Comparison of ENCODE assay signal across 8 cellular contexts in the genomic region with DNA sequence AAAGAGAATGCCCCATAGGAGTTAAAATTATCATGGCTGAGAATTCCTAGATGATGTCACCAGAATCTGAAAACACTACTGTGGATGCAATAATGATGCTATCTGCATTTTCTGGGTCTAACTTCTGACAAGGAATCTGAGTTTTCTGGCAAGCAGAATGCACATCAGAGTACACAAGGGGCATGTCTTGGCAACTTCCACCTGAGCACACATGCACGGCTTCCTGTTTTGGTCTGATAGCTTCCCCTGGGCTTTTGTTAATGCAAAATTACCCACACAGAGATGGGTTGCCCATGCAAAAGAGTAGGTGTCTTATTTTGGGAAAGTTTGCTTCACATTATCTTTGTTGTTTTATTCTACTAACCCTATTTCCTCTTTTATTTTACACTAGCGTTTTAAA.
DNase-seq lines count a peak whose midpoint lies in the region; ATAC-seq and TF ChIP-seq lines count a peak whose summit lies in the region.

No MANE protein-coding gene starts in this region.

- H3K27ac ChIP-seq in CD8-positive, alpha-beta T cell (ENCODE audit: low read depth, low read length): no peak overlapping the region
- no peak overlapping the region for H3K27ac ChIP-seq in SJCRH30

- H3K4me1 Mint-ChIP-seq in CD8-positive, alpha-beta T cell (ENCODE audit: low read depth): peaks cover 45% of the 10 kb centered on the region
- peaks cover 47% of the 10 kb centered on the region for H3K4me1 Mint-ChIP-seq in activated T-helper 1 cell treated with anti-CD3 and anti-CD28 coated beads, Interleukin-12 subunit alpha, Interleukin-12 subunit beta, Interleukin-2, Interleukin-4 antibody, amounts not matched to agents 30 ng/mL and 10 ng/mL and 1 ng/mL, durations not matched to agents 14 hours and 24 hours and 36 hours (ENCODE audit: low read depth)
- peaks cover 12% of the 10 kb centered on the region for H3K4me1 Mint-ChIP-seq in chondrocyte (ENCODE audit: low read depth)

- H3K9me3 ChIP-seq in CD8-positive, alpha-beta T cell (ENCODE audit: low read length): no peaks in the 10 kb centered on the region
- no peaks in the 10 kb centered on the region for H3K9me3 ChIP-seq in SJCRH30 (replicated peaks)

- H3K36me3 Mint-ChIP-seq in CD8-positive, alpha-beta T cell: peaks cover 9% of the 10 kb centered on the region
- peaks cover 27% of the 10 kb centered on the region for H3K36me3 Mint-ChIP-seq in activated T-helper 1 cell treated with anti-CD3 and anti-CD28 coated beads, Interleukin-12 subunit alpha, Interleukin-12 subunit beta, Interleukin-2, Interleukin-4 antibody, amounts not matched to agents 30 ng/mL and 10 ng/mL and 1 ng/mL, durations not matched to agents 14 hours and 24 hours and 36 hours (ENCODE audit: low read depth)
- H3K36me3 Mint-ChIP-seq in chondrocyte (ENCODE audit: low read depth): no peaks in the 10 kb centered on the region

- peak overlapping the region; percentile 88 for H3K27ac Mint-ChIP-seq in CD8-positive, alpha-beta T cell
- peak overlapping the region; percentile 66 for H3K27ac Mint-ChIP-seq in activated T-helper 1 cell treated with anti-CD3 and anti-CD28 coated beads, Interleukin-12 subunit alpha, Interleukin-12 subunit beta, Interleukin-2, Interleukin-4 antibody, amounts not matched to agents 30 ng/mL and 10 ng/mL and 1 ng/mL, durations not matched to agents 14 hours and 24 hours and 36 hours
- no peak overlapping the region for H3K27ac Mint-ChIP-seq in chondrocyte (ENCODE audit: unreplicated experiment)

- no peak for TF ChIP-seq CTCF in CD8-positive, alpha-beta T cell (IDR thresholded peaks at IDR 0.05)
- no peak for TF ChIP-seq CTCF in chondrocyte (IDR thresholded peaks at IDR 0.05)

- H3K4me1 ChIP-seq in CD8-positive, alpha-beta T cell (ENCODE audit: insufficient read depth, low read length): peaks cover 19% of the 10 kb centered on the region
- no peaks in the 10 kb centered on the region for H3K4me1 ChIP-seq in SJCRH30

- no peaks in the 10 kb centered on the region for H3K27me3 Mint-ChIP-seq in CD8-positive, alpha-beta T cell (ENCODE audit: low read depth)
- H3K27me3 Mint-ChIP-seq in activated T-helper 1 cell treated with anti-CD3 and anti-CD28 coated beads, Interleukin-12 subunit alpha, Interleukin-12 subunit beta, Interleukin-2, Interleukin-4 antibody, amounts not matched to agents 30 ng/mL and 10 ng/mL and 1 ng/mL, durations not matched to agents 14 hours and 24 hours and 36 hours (ENCODE audit: insufficient read depth): no peaks in the 10 kb centered on the region
- H3K27me3 Mint-ChIP-seq in chondrocyte (ENCODE audit: low read depth): peaks cover 12% of the 10 kb centered on the region

- no peaks in the 10 kb centered on the region for H3K9me3 Mint-ChIP-seq in CD8-positive, alpha-beta T cell
- peaks cover 10% of the 10 kb centered on the region for H3K9me3 Mint-ChIP-seq in activated T-helper 1 cell treated with anti-CD3 and anti-CD28 coated beads, Interleukin-12 subunit alpha, Interleukin-12 subunit beta, Interleukin-2, Interleukin-4 antibody, amounts not matched to agents 30 ng/mL and 10 ng/mL and 1 ng/mL, durations not matched to agents 14 hours and 24 hours and 36 hours
- H3K9me3 Mint-ChIP-seq in chondrocyte (ENCODE audit: low read depth): no peaks in the 10 kb centered on the region

- POLR2A ChIA-PET in CD8-positive, alpha-beta T cell (lab: Charles Lee): interaction anchor here (1.0 kb wide), 1 partner anchor 54 kb away, joined by 3 read pairs; no protein-coding TSS in a partner anchor

- peak overlapping the region; percentile 63 for H3K4me3 Mint-ChIP-seq in CD8-positive, alpha-beta T cell
- H3K4me3 Mint-ChIP-seq in activated T-helper 1 cell treated with anti-CD3 and anti-CD28 coated beads, Interleukin-12 subunit alpha, Interleukin-12 subunit beta, Interleukin-2, Interleukin-4 antibody, amounts not matched to agents 30 ng/mL and 10 ng/mL and 1 ng/mL, durations not matched to agents 14 hours and 24 hours and 36 hours: peak overlapping the region; percentile 58
- H3K4me3 Mint-ChIP-seq in chondrocyte (ENCODE audit: unreplicated experiment): no peak overlapping the region

- H3K4me3 ChIP-seq in CD8-positive, alpha-beta T cell (ENCODE audit: low read depth, low read length): no peak overlapping the region
- no peak overlapping the region for H3K4me3 ChIP-seq in SJCRH30

- CTCF ChIA-PET in CD8-positive, alpha-beta T cell (lab: Charles Lee): no interaction called here

- H3K27me3 ChIP-seq in CD8-positive, alpha-beta T cell (ENCODE audit: insufficient read depth, low read length): no peaks in the 10 kb centered on the region
- no peaks in the 10 kb centered on the region for H3K27me3 ChIP-seq in SJCRH30

- peak; percentile 71 for ATAC-seq in CD8-positive, alpha-beta T cell
- peak; percentile 66 for ATAC-seq in GM19455 (IDR thresholded peaks at IDR 0.05; ENCODE audit: unreplicated experiment)
- ATAC-seq in HG03342 (IDR thresholded peaks at IDR 0.05; ENCODE audit: unreplicated experiment): peak; percentile 85
- ATAC-seq in left ventricle myocardium superior: no peak

- peak in 6 of 7 experiments; percentile 9 to 61 (median 26) for DNase-seq in CD8-positive, alpha-beta T cell
- peak; percentile 9 for DNase-seq in activated T-helper 1 cell treated with anti-CD3 and anti-CD28 coated beads, Interleukin-12 subunit alpha, Interleukin-12 subunit beta, Interleukin-2, Interleukin-4 antibody, amounts not matched to agents 30 ng/mL and 10 ng/mL and 1 ng/mL, durations not matched to agents 14 hours and 24 hours and 36 hours (ENCODE audit: low spot score)
- DNase-seq in chondrocyte (ENCODE audit: low spot score) (no peak), left ventricle myocardium superior (no peak), HCEC 1CT (no peak), SJCRH30 (no peak)

- H3K36me3 ChIP-seq in CD8-positive, alpha-beta T cell (ENCODE audit: insufficient read depth, low read length): no peaks in the 10 kb centered on the region
- no peaks in the 10 kb centered on the region; the same call in 1 of the 2 replicates for H3K36me3 ChIP-seq in SJCRH30

- intact Hi-C loops in CD8-positive, alpha-beta T cell (cut with DNase I, micrococcal nuclease): loop anchor here in 1 of 2 experiments (5.0 kb wide), 1 partner anchor 243 kb away; no protein-coding TSS in a partner anchor
- intact Hi-C loops in activated T-helper 1 cell treated with anti-CD3 and anti-CD28 coated beads, Interleukin-12 subunit alpha, Interleukin-12 subunit beta, Interleukin-2, Interleukin-4 antibody, amounts not matched to agents 30 ng/mL and 10 ng/mL and 1 ng/mL, durations not matched to agents 14 hours and 24 hours and 36 hours (cut with micrococcal nuclease): no loop called here
- intact Hi-C loops in left ventricle myocardium superior (cut with micrococcal nuclease): no loop called here

Comparison
In these comparisons a context has a peak if more than half of its experiments do, and no peak if none do; other contexts are left out.
1. DNase-seq: peak in CD8-positive, alpha-beta T cell (6 of 7) and activated T-helper 1 cell treated with anti-CD3 and anti-CD28 coated beads, Interleukin-12 subunit alpha, Interleukin-12 subunit beta, Interleukin-2, Interleukin-4 antibody, amounts not matched to agents 30 ng/mL and 10 ng/mL and 1 ng/mL, durations not matched to agents 14 hours and 24 hours and 36 hours (single experiment); none in chondrocyte (single experiment), left ventricle myocardium superior (single experiment), HCEC 1CT (single experiment) and SJCRH30 (0 of 2).